In genomic region chr22:42855211-42855610, GRCh38 we compare ENCODE assay signal across 2 cellular contexts.
TF ChIP-seq lines count a peak whose summit lies in the region.

No MANE protein-coding gene starts in this region.

TF ChIP-seq in SK-N-SH, 30 proteins besides CTCF, POLR2A, EP300 and RAD21 (continued from another document):
- TF ChIP-seq MEF2A (IDR thresholded peaks at IDR 0.05; ENCODE audit: borderline replicate concordance, low read depth) = no peak
- TF ChIP-seq NFIC (IDR thresholded peaks at IDR 0.05; ENCODE audit: borderline replicate concordance) = no peak
- no peak for TF ChIP-seq TAF1 (IDR thresholded peaks at IDR 0.05; ENCODE audit: borderline replicate concordance, low read depth, low read length)
- no peak for TF ChIP-seq ZBTB33 (IDR thresholded peaks at IDR 0.05; ENCODE audit: borderline replicate concordance, low read depth)
- TF ChIP-seq RXRA (IDR thresholded peaks at IDR 0.05; ENCODE audit: borderline replicate concordance, low read depth) = no peak
- no peak for TF ChIP-seq RFX5 (IDR thresholded peaks at IDR 0.05; ENCODE audit: low read length)
- no peak for TF ChIP-seq JUND (IDR thresholded peaks at IDR 0.05)
- TF ChIP-seq USF2 (IDR thresholded peaks at IDR 0.05; ENCODE audit: borderline replicate concordance, low read depth, low read length) = no peak
- TF ChIP-seq RCOR1 (IDR thresholded peaks at IDR 0.05; ENCODE audit: low read length) = no peak
- TF ChIP-seq FOXJ3 (CRISPR knock-in tag; IDR thresholded peaks at IDR 0.05) = no peak
- TF ChIP-seq GABPA (IDR thresholded peaks at IDR 0.05; ENCODE audit: low read depth) = no peak
- TF ChIP-seq TEAD4 (IDR thresholded peaks at IDR 0.05; ENCODE audit: borderline replicate concordance, insufficient read depth) = no peak
- no peak for TF ChIP-seq GATA2 (CRISPR knock-in tag; IDR thresholded peaks at IDR 0.05)
- no peak for TF ChIP-seq ELF1 (IDR thresholded peaks at IDR 0.05)
- no peak for TF ChIP-seq MAX (IDR thresholded peaks at IDR 0.05; ENCODE audit: low read depth)

TF ChIP-seq in SK-N-SH treated with all-trans-retinoic acid at 6 μM for 48 hours, 23 proteins besides CTCF, POLR2A, EP300 and RAD21 (continued from another document):
- TF ChIP-seq PATZ1 (CRISPR knock-in tag; IDR thresholded peaks at IDR 0.05; ENCODE audit: borderline replicate concordance) = no peak
- no peak for TF ChIP-seq ZFP3 (CRISPR knock-in tag; IDR thresholded peaks at IDR 0.05)
- no peak for TF ChIP-seq ARNTL (CRISPR knock-in tag; IDR thresholded peaks at IDR 0.05; ENCODE audit: borderline replicate concordance, low read depth)
- TF ChIP-seq GLIS3 (CRISPR knock-in tag; IDR thresholded peaks at IDR 0.05) = no peak
- TF ChIP-seq ZNF8 (CRISPR knock-in tag; IDR thresholded peaks at IDR 0.05) = no peak
